Comparison of ENCODE assay signal across 17 cellular contexts in genomic region chr16:64656471-64656870, GRCh38.
"Had no signal": no experiment of that assay in that cellular context is flagged by ENCODE, and none has a peak within 500 bp of the region (broad histone marks: within the 10 kb centered on the region; RNA-seq: fewer than 3 reads in every experiment).

No MANE protein-coding gene starts in this region.

- H3K27ac Mint-ChIP-seq: naive thymus-derived CD8-positive, alpha-beta T cell; stimulated activated effector memory CD8-positive, alpha-beta T cell treated with anti-CD3 and anti-CD28 coated beads, Interleukin-12 subunit alpha, Interleukin-12 subunit beta, amount 100 ng/mL, for 72 hours; stimulated activated naive CD8-positive, alpha-beta T cell treated with anti-CD3 and anti-CD28 coated beads, Interleukin-15, Interleukin-2, amounts not matched to agents 100 ng/mL and 50 ng/mL, for 24 hours had no signal

- H3K27me3 Mint-ChIP-seq: naive thymus-derived CD8-positive, alpha-beta T cell; stimulated activated naive CD8-positive, alpha-beta T cell treated with anti-CD3 and anti-CD28 coated beads, Interleukin-15, Interleukin-2, amounts not matched to agents 100 ng/mL and 50 ng/mL, for 24 hours had no signal

- ATAC-seq: esophagus mucosa; heart left ventricle; mucosa of descending colon; naive thymus-derived CD8-positive, alpha-beta T cell; stimulated activated effector memory CD8-positive, alpha-beta T cell treated with anti-CD3 and anti-CD28 coated beads, Interleukin-12 subunit alpha, Interleukin-12 subunit beta, amount 100 ng/mL, for 72 hours had no signal

- H3K4me3 Mint-ChIP-seq: naive thymus-derived CD8-positive, alpha-beta T cell; stimulated activated effector memory CD8-positive, alpha-beta T cell treated with anti-CD3 and anti-CD28 coated beads, Interleukin-12 subunit alpha, Interleukin-12 subunit beta, amount 100 ng/mL, for 72 hours; stimulated activated naive CD8-positive, alpha-beta T cell treated with anti-CD3 and anti-CD28 coated beads, Interleukin-15, Interleukin-2, amounts not matched to agents 100 ng/mL and 50 ng/mL, for 24 hours had no signal

- H3K36me3 Mint-ChIP-seq: naive thymus-derived CD8-positive, alpha-beta T cell; stimulated activated effector memory CD8-positive, alpha-beta T cell treated with anti-CD3 and anti-CD28 coated beads, Interleukin-12 subunit alpha, Interleukin-12 subunit beta, amount 100 ng/mL, for 72 hours had no signal

- H3K4me1 Mint-ChIP-seq: naive thymus-derived CD8-positive, alpha-beta T cell; stimulated activated effector memory CD8-positive, alpha-beta T cell treated with anti-CD3 and anti-CD28 coated beads, Interleukin-12 subunit alpha, Interleukin-12 subunit beta, amount 100 ng/mL, for 72 hours had no signal

- DNase-seq: effector memory CD4-positive, alpha-beta T cell; heart left ventricle; hypothalamus; kidney glomerular epithelial cell; mammary epithelial cell; mucosa of descending colon; naive thymus-derived CD8-positive, alpha-beta T cell; posterior cingulate gyrus; small intestine; stimulated activated CD4-positive, alpha-beta T cell treated with anti-CD3 and anti-CD28 coated beads, Interleukin-2, amount 100 ng/mL, for 48 hours; tibial artery; upper lobe of left lung; uterus had no signal

- H3K4me3 ChIP-seq: heart left ventricle, mucosa of descending colon, right atrium auricular region, tibial artery, upper lobe of left lung, uterus had no signal
